Comparison of ENCODE assay signal across 22 cellular contexts in genomic region chr6:158574800-158575199, GRCh38. TPM values are rescaled to one million over a fixed set of nuclear protein-coding genes. Genes with fewer than 3 reads are reported as not detected.
DNase-seq lines count a peak whose midpoint lies in the region; ATAC-seq and TF ChIP-seq lines count a peak whose summit lies in the region.
"Had no signal": no experiment of that assay in that cellular context is flagged by ENCODE, and none has a peak within 500 bp of the region (broad histone marks: within the 10 kb centered on the region; RNA-seq: fewer than 3 reads in every experiment).

No MANE protein-coding gene starts in this region.

- peak overlapping the region; percentile 34 for H3K27ac Mint-ChIP-seq in activated T-helper 17 cell treated with anti-CD3 and anti-CD28 coated beads, Interleukin-2, amount 50 U/mL, for 72 hours
- peak overlapping the region; percentile 22 for H3K27ac Mint-ChIP-seq in glutamatergic neuron (ENCODE audit: unreplicated experiment)

- no peak for TF ChIP-seq POLR2A in thyroid gland (IDR thresholded peaks at IDR 0.05)

- no peaks in the 10 kb centered on the region for H3K27me3 ChIP-seq in thyroid gland

- H3K4me3 ChIP-seq in thyroid gland (replicated peaks in 1 of 3) = no peak overlapping the region

- no peaks in the 10 kb centered on the region for H3K9me3 Mint-ChIP-seq in activated T-helper 17 cell treated with anti-CD3 and anti-CD28 coated beads, Interleukin-2, amount 50 U/mL, for 72 hours
- peaks cover 14% of the 10 kb centered on the region for H3K9me3 Mint-ChIP-seq in glutamatergic neuron (ENCODE audit: unreplicated experiment)

- no peaks in the 10 kb centered on the region for H3K9me3 ChIP-seq in thyroid gland

- H3K36me3 ChIP-seq in thyroid gland = no peaks in the 10 kb centered on the region

- WGBS in thyroid gland, 2 donors = 81 to 91% methylated on average over 3 of the region's 3 CpGs

- H3K27me3 Mint-ChIP-seq in activated T-helper 17 cell treated with anti-CD3 and anti-CD28 coated beads, Interleukin-2, amount 50 U/mL, for 72 hours = no peaks in the 10 kb centered on the region
- H3K27me3 Mint-ChIP-seq in glutamatergic neuron (ENCODE audit: unreplicated experiment) = peaks cover 10% of the 10 kb centered on the region

- no peak for ATAC-seq in activated T-helper 17 cell treated with anti-CD3 and anti-CD28 coated beads, Interleukin-2, amount 50 U/mL, for 72 hours (replicated peaks)
- ATAC-seq in HG03469 (IDR thresholded peaks at IDR 0.05; ENCODE audit: unreplicated experiment) = no peak
- ATAC-seq: Panc1, SK-N-SH treated with all-trans-retinoic acid at 6 μM for 48 hours had no signal

- peaks cover 30% of the 10 kb centered on the region for H3K4me1 Mint-ChIP-seq in activated T-helper 17 cell treated with anti-CD3 and anti-CD28 coated beads, Interleukin-2, amount 50 U/mL, for 72 hours
- H3K4me1 Mint-ChIP-seq in glutamatergic neuron (ENCODE audit: low read depth, unreplicated experiment) = peaks cover 35% of the 10 kb centered on the region

- DNase-seq in activated CD8-positive, alpha-beta memory T cell treated with anti-CD3 and anti-CD28 coated beads for 24 hours = peak; percentile 21
- DNase-seq in activated CD8-positive, alpha-beta memory T cell treated with anti-CD3 and anti-CD28 coated beads, Interleukin-2, amount 50 U/mL, for 4 hours = no peak
- no peak for DNase-seq in glutamatergic neuron
- DNase-seq in posterior vena cava (ENCODE audit: low spot score) = no peak
- DNase-seq in thyroid gland = no peak
- DNase-seq in LoVo (ENCODE audit: low spot score) = no peak
- DNase-seq: 8988T; C1 segment of cervical spinal cord; DMS 273 treated with DMSO at 0.1 percent for 48 hours; DMS79 treated with DMSO at 0.1 percent for 48 hours; H7; KBM-7; NCI-H1105; NCI-H146; NCI-H2029 treated with DMSO at 0.1 percent for 48 hours; NCI-H524; NCI-H774; NK-92 treated with Interleukin-12 subunit alpha and Interleukin-12 subunit beta, amount 100 ng/mL, for 24 hours had no signal

- no peaks in the 10 kb centered on the region for H3K4me1 ChIP-seq in thyroid gland

- intact Hi-C loops in posterior vena cava (cut with DNase I) = loop anchor here in 1 of 2 donors (10.0 kb wide), 1 partner anchor 940 kb away; no protein-coding TSS in a partner anchor
- intact Hi-C loops in thyroid gland (cut with DNase I) = no loop called here

- H3K36me3 Mint-ChIP-seq in activated T-helper 17 cell treated with anti-CD3 and anti-CD28 coated beads, Interleukin-2, amount 50 U/mL, for 72 hours (ENCODE audit: low read depth) = peaks cover 88% of the 10 kb centered on the region
- H3K36me3 Mint-ChIP-seq in glutamatergic neuron (ENCODE audit: unreplicated experiment) = peaks cover 13% of the 10 kb centered on the region

- H3K27ac ChIP-seq in thyroid gland = no peak overlapping the region

- TF ChIP-seq CTCF in glutamatergic neuron (IDR thresholded peaks at IDR 0.05; ENCODE audit: partially characterized antibody, unreplicated experiment) (no peak), thyroid gland (IDR thresholded peaks at IDR 0.05) (no peak)

- H3K4me3 Mint-ChIP-seq in activated T-helper 17 cell treated with anti-CD3 and anti-CD28 coated beads, Interleukin-2, amount 50 U/mL, for 72 hours = no peak overlapping the region
- no peak overlapping the region for H3K4me3 Mint-ChIP-seq in glutamatergic neuron (ENCODE audit: unreplicated experiment)

RNA-seq across cellular contexts. Expression of gene TMEM181, which starts 14.9 kb away (rescaled TPM):
- total RNA-seq in activated T-helper 17 cell treated with anti-CD3 and anti-CD28 coated beads, Interleukin-2, amount 50 U/mL, for 72 hours = 10 to 100 TPM; 11.8 to 16.4 TPM
- total RNA-seq in glutamatergic neuron (ENCODE audit: unreplicated experiment) (44.3 TPM), posterior vena cava (10 to 100 TPM; 24.1 to 30.4 TPM), thyroid gland (10 to 100 TPM; 16.7 to 28.1 (median 21.2) TPM)
